ENCODE assay signal across 21 cellular contexts in genomic region chr20:49957487-49957938, GRCh38. TPM values are rescaled to one million over a fixed set of nuclear protein-coding genes. Genes with fewer than 3 reads are reported as not detected.
DNase-seq lines count a peak whose midpoint lies in the region; ATAC-seq and TF ChIP-seq lines count a peak whose summit lies in the region.
"Had no signal": no experiment of that assay in that cellular context is flagged by ENCODE, and none has a peak within 500 bp of the region (broad histone marks: within the 10 kb centered on the region; RNA-seq: fewer than 3 reads in every experiment).

No MANE protein-coding gene starts in this region.

- H2AFZ ChIP-seq in smooth muscle cell (ENCODE audit: low read depth): no peak overlapping the region

- H3K27ac ChIP-seq in mesendoderm (ENCODE audit: low read depth, low read length) (no peak overlapping the region), smooth muscle cell (ENCODE audit: low read depth) (no peak overlapping the region)
- H3K27ac ChIP-seq: A549, stomach had no signal

- no peaks in the 10 kb centered on the region for H3K9me3 Mint-ChIP-seq in activated CD8-positive, alpha-beta memory T cell treated with anti-CD3 and anti-CD28 coated beads, Interleukin-2, amount 10 ng/mL, durations not matched to agents 7 days and 5 days (ENCODE audit: low read depth)
- no peaks in the 10 kb centered on the region for H3K9me3 Mint-ChIP-seq in effector memory CD8-positive, alpha-beta T cell
- no peaks in the 10 kb centered on the region for H3K9me3 Mint-ChIP-seq in stimulated activated naive CD8-positive, alpha-beta T cell treated with anti-CD3 and anti-CD28 coated beads, Interleukin-15, amount 100 ng/mL, for 72 hours
- H3K9me3 Mint-ChIP-seq: activated naive CD4-positive, alpha-beta T cell treated with anti-CD3 and anti-CD28 coated beads, Interleukin-2, amount 50 U/mL, for 72 hours had no signal

- H3K36me3 ChIP-seq in mesendoderm (ENCODE audit: control insufficient read depth, insufficient read depth, low read length) (no peaks in the 10 kb centered on the region), smooth muscle cell (ENCODE audit: low read depth) (peaks cover 10% of the 10 kb centered on the region)

- no peaks in the 10 kb centered on the region for H3F3A ChIP-seq in smooth muscle cell (ENCODE audit: low read depth)

- peak overlapping the region; percentile 29 for H3K27ac Mint-ChIP-seq in activated CD8-positive, alpha-beta memory T cell treated with anti-CD3 and anti-CD28 coated beads, Interleukin-2, amount 10 ng/mL, durations not matched to agents 7 days and 5 days
- peak overlapping the region; percentile 9 to 68 for H3K27ac Mint-ChIP-seq in effector memory CD8-positive, alpha-beta T cell
- H3K27ac Mint-ChIP-seq in stimulated activated naive CD8-positive, alpha-beta T cell treated with anti-CD3 and anti-CD28 coated beads, Interleukin-15, amount 100 ng/mL, for 72 hours: peak overlapping the region; percentile 52 to 91
- H3K27ac Mint-ChIP-seq: nephron progenitor cell, progenitor cell of endocrine pancreas had no signal

- CTCF ChIA-PET in activated CD8-positive, alpha-beta memory T cell treated with anti-CD3 and anti-CD28 coated beads, Interleukin-2, amount 10 ng/mL, durations not matched to agents 7 days and 5 days (lab: Charles Lee): interaction anchor here (0.7 to 1.9 kb wide), 4 partner anchors 17 to 114 kb away, joined by 3 to 5 read pairs (median 4); no protein-coding TSS in a partner anchor

- ATAC-seq in activated CD8-positive, alpha-beta memory T cell treated with anti-CD3 and anti-CD28 coated beads, Interleukin-2, amount 10 ng/mL, durations not matched to agents 7 days and 5 days: no peak
- no peak for ATAC-seq in effector memory CD8-positive, alpha-beta T cell (replicated peaks)
- no peak for ATAC-seq in stimulated activated naive CD8-positive, alpha-beta T cell treated with anti-CD3 and anti-CD28 coated beads, Interleukin-15, amount 100 ng/mL, for 72 hours
- ATAC-seq in GM19452 (IDR thresholded peaks at IDR 0.05; ENCODE audit: unreplicated experiment): no peak
- ATAC-seq: A549; activated naive CD4-positive, alpha-beta T cell treated with anti-CD3 and anti-CD28 coated beads, Interleukin-2, amount 50 U/mL, for 72 hours; esophagus mucosa had no signal

- H3K4me1 ChIP-seq in mesendoderm (ENCODE audit: control insufficient read depth, low read depth, low read length) (no peaks in the 10 kb centered on the region), smooth muscle cell (ENCODE audit: low read depth) (no peaks in the 10 kb centered on the region)
- H3K4me1 ChIP-seq: A549, stomach had no signal

- no peak overlapping the region for H3K4ac ChIP-seq in mesendoderm (ENCODE audit: low read depth, low read length)

- H3K9ac ChIP-seq in mesendoderm (ENCODE audit: low read length) (no peak overlapping the region), smooth muscle cell (ENCODE audit: low read depth) (no peak overlapping the region)

- peaks cover 32% of the 10 kb centered on the region for H3K36me3 Mint-ChIP-seq in activated CD8-positive, alpha-beta memory T cell treated with anti-CD3 and anti-CD28 coated beads, Interleukin-2, amount 10 ng/mL, durations not matched to agents 7 days and 5 days
- peaks cover 50% of the 10 kb centered on the region for H3K36me3 Mint-ChIP-seq in effector memory CD8-positive, alpha-beta T cell (ENCODE audit: insufficient read depth)

- no peak for DNase-seq in activated CD8-positive, alpha-beta memory T cell treated with anti-CD3 and anti-CD28 coated beads, Interleukin-2, amount 10 ng/mL, durations not matched to agents 7 days and 5 days
- no peak for DNase-seq in activated CD8-positive, alpha-beta memory T cell treated with anti-CD3 and anti-CD28 coated beads, Interleukin-2, amount 50 U/mL, for 48 hours
- peak; percentile 50 for DNase-seq in SK-MEL-5 (ENCODE audit: low read depth, low spot score)
- no peak for DNase-seq in effector memory CD8-positive, alpha-beta T cell
- no peak for DNase-seq in stimulated activated naive CD8-positive, alpha-beta T cell treated with anti-CD3 and anti-CD28 coated beads, Interleukin-15, amount 100 ng/mL, for 72 hours
- DNase-seq in mesendoderm: no peak
- no peak for DNase-seq in smooth muscle cell (lab: John Stamatoyannopoulos, UW; ENCODE audit: unreplicated experiment)
- DNase-seq: activated T-cell treated with anti-CD3 and anti-CD28 coated beads for 4 hours, DMS79 treated with DMSO at 0.1 percent for 48 hours, mesenchymal stem cell, NCI-H1048, NCI-H2081 treated with DMSO at 0.1 percent for 48 hours, NCI-H510A treated with DMSO at 0.1 percent for 48 hours, nephron progenitor cell, SIG-M5, stomach had no signal

- H3K56ac ChIP-seq in mesendoderm (ENCODE audit: low read length): no peak overlapping the region

- in situ Hi-C loops in SK-MEL-5 (cut with HindIII; ENCODE audit: low pct_unique_long_range_greater_than_20kb, low sequenced_read_pairs): no loop called here

- H4K8ac ChIP-seq in mesendoderm (ENCODE audit: low read depth, low read length): no peak overlapping the region

- H3K4me2 ChIP-seq in mesendoderm (ENCODE audit: low read length): no peak overlapping the region
- H3K4me2 ChIP-seq in smooth muscle cell: no peak overlapping the region
- H3K4me2 ChIP-seq: A549 had no signal

- H2BK120ac ChIP-seq in mesendoderm (ENCODE audit: low read depth, low read length): no peak overlapping the region

- no peak overlapping the region for H3K18ac ChIP-seq in mesendoderm (ENCODE audit: low read length)

- H3K4me3 Mint-ChIP-seq in activated CD8-positive, alpha-beta memory T cell treated with anti-CD3 and anti-CD28 coated beads, Interleukin-2, amount 10 ng/mL, durations not matched to agents 7 days and 5 days: no peak overlapping the region
- H3K4me3 Mint-ChIP-seq in effector memory CD8-positive, alpha-beta T cell: no peak overlapping the region
- no peak overlapping the region for H3K4me3 Mint-ChIP-seq in stimulated activated naive CD8-positive, alpha-beta T cell treated with anti-CD3 and anti-CD28 coated beads, Interleukin-15, amount 100 ng/mL, for 72 hours
- H3K4me3 Mint-ChIP-seq: nephron progenitor cell had no signal

- no peak overlapping the region for H3K23ac ChIP-seq in mesendoderm (ENCODE audit: low read length)

- H2BK15ac ChIP-seq in mesendoderm (replicated peaks; ENCODE audit: low read depth): no peak overlapping the region

- H3K4me1 Mint-ChIP-seq in activated CD8-positive, alpha-beta memory T cell treated with anti-CD3 and anti-CD28 coated beads, Interleukin-2, amount 10 ng/mL, durations not matched to agents 7 days and 5 days: peaks cover 15% of the 10 kb centered on the region
- H3K4me1 Mint-ChIP-seq in effector memory CD8-positive, alpha-beta T cell (ENCODE audit: low read depth in 2 of 2): peaks cover 0 to 10% of the 10 kb centered on the region in 2 donors
- H3K4me1 Mint-ChIP-seq in stimulated activated naive CD8-positive, alpha-beta T cell treated with anti-CD3 and anti-CD28 coated beads, Interleukin-15, amount 100 ng/mL, for 72 hours: peaks cover 15% of the 10 kb centered on the region
- H3K4me1 Mint-ChIP-seq: nephron progenitor cell had no signal

- H3K27me3 Mint-ChIP-seq in activated CD8-positive, alpha-beta memory T cell treated with anti-CD3 and anti-CD28 coated beads, Interleukin-2, amount 10 ng/mL, durations not matched to agents 7 days and 5 days: no peaks in the 10 kb centered on the region
- no peaks in the 10 kb centered on the region for H3K27me3 Mint-ChIP-seq in effector memory CD8-positive, alpha-beta T cell
- H3K27me3 Mint-ChIP-seq in stimulated activated naive CD8-positive, alpha-beta T cell treated with anti-CD3 and anti-CD28 coated beads, Interleukin-15, amount 100 ng/mL, for 72 hours: no peaks in the 10 kb centered on the region
- H3K27me3 Mint-ChIP-seq: progenitor cell of endocrine pancreas had no signal

- H4K20me1 ChIP-seq in smooth muscle cell (ENCODE audit: low read depth): no peaks in the 10 kb centered on the region

- no peaks in the 10 kb centered on the region for H3K79me2 ChIP-seq in mesendoderm (ENCODE audit: control insufficient read depth, insufficient read depth, low read length)
- H3K79me2 ChIP-seq in smooth muscle cell (ENCODE audit: low read depth): no peaks in the 10 kb centered on the region

- no peaks in the 10 kb centered on the region for H3K9me3 ChIP-seq in smooth muscle cell (replicated peaks; ENCODE audit: low read depth)
- H3K9me3 ChIP-seq: A549, stomach had no signal

- no peaks in the 10 kb centered on the region for H3K79me1 ChIP-seq in mesendoderm (ENCODE audit: low read length)

- WGBS in mesendoderm (ENCODE audit: extremely low coverage, insufficient coverage, low lambda C conversion rate): no CpG with 5 or more reads among the region's 7 CpGs
- WGBS in smooth muscle cell (ENCODE audit: low lambda C conversion rate): 90% methylated on average over 7 of the region's 7 CpGs

- TF ChIP-seq CTCF in smooth muscle cell (IDR thresholded peaks at IDR 0.05; ENCODE audit: borderline replicate concordance, insufficient read depth, poor library complexity, severe bottlenecking): no peak

- no peak overlapping the region for H3K4me3 ChIP-seq in mesendoderm (ENCODE audit: low read length)
- H3K4me3 ChIP-seq in smooth muscle cell: no peak overlapping the region
- H3K4me3 ChIP-seq: A549, stomach had no signal

- no peak overlapping the region for H2AK5ac ChIP-seq in mesendoderm (ENCODE audit: low read length)

- no peak overlapping the region for H4K5ac ChIP-seq in mesendoderm (ENCODE audit: low read length)

- no peaks in the 10 kb centered on the region for H3K27me3 ChIP-seq in mesendoderm (ENCODE audit: insufficient read depth, low read length, poor library complexity)
- no peaks in the 10 kb centered on the region for H3K27me3 ChIP-seq in smooth muscle cell (ENCODE audit: low read depth)
- H3K27me3 ChIP-seq: stomach had no signal

- H2BK5ac ChIP-seq in mesendoderm (ENCODE audit: low read length): no peak overlapping the region

RNA-seq across cellular contexts. Expression of gene RNF114, which starts 21.3 kb away (rescaled TPM):
- total RNA-seq in activated CD8-positive, alpha-beta memory T cell treated with anti-CD3 and anti-CD28 coated beads, Interleukin-2, amount 10 ng/mL, durations not matched to agents 7 days and 5 days: 10 to 100 TPM; 65.2 to 74.4 TPM
- 85.0 and 90.6 TPM in 2 replicates for total RNA-seq in SK-MEL-5 (2014; rRNA removed; shearing (Covaris generic))
- 128 and 182 TPM in 2 replicates for polyA plus RNA-seq in SK-MEL-5 (2015; cell fraction: cytosol; rRNA removed)
- 123 and 126 TPM in 2 replicates for polyA plus RNA-seq in SK-MEL-5 (2015; cell fraction: nucleus; rRNA removed)
- 60.4 TPM for polyA plus RNA-seq in mesendoderm (2013, experiment 1 of 2)
- polyA plus RNA-seq in mesendoderm (2013, experiment 2 of 2): 60.4 TPM
- total RNA-seq in smooth muscle cell: 54.2 and 62.7 TPM in 2 replicates
- 80.5 and 87.2 TPM in 2 replicates for polyA plus RNA-seq in smooth muscle cell

RNA-seq across cellular contexts. Expression of gene SNAI1, which starts 25.3 kb away (rescaled TPM):
- under 1 TPM; 0.21 to 0.61 TPM for total RNA-seq in activated CD8-positive, alpha-beta memory T cell treated with anti-CD3 and anti-CD28 coated beads, Interleukin-2, amount 10 ng/mL, durations not matched to agents 7 days and 5 days
- total RNA-seq in SK-MEL-5 (2014; rRNA removed; shearing (Covaris generic)): 0.13 and 0.40 TPM in 2 replicates
- 0.48 and 1.8 TPM in 2 replicates for polyA plus RNA-seq in SK-MEL-5 (2015; cell fraction: cytosol; rRNA removed)
- 1.1 and 2.5 TPM in 2 replicates for polyA plus RNA-seq in SK-MEL-5 (2015; cell fraction: nucleus; rRNA removed)
- 23.6 TPM for polyA plus RNA-seq in mesendoderm (2013, experiment 1 of 2)
- polyA plus RNA-seq in mesendoderm (2013, experiment 2 of 2): 20.7 TPM
- total RNA-seq in smooth muscle cell: 3.7 and 5.6 TPM in 2 replicates
- polyA plus RNA-seq in smooth muscle cell: 16.1 and 20.7 TPM in 2 replicates

RNA-seq across cellular contexts. Expression of gene SPATA2, which starts 42.2 kb away (rescaled TPM):
- 10 to 100 TPM; 10.2 to 11.1 TPM for total RNA-seq in activated CD8-positive, alpha-beta memory T cell treated with anti-CD3 and anti-CD28 coated beads, Interleukin-2, amount 10 ng/mL, durations not matched to agents 7 days and 5 days
- total RNA-seq in SK-MEL-5 (2014; rRNA removed; shearing (Covaris generic)): 3.3 and 4.6 TPM in 2 replicates
- 13.0 and 14.3 TPM in 2 replicates for polyA plus RNA-seq in SK-MEL-5 (2015; cell fraction: cytosol; rRNA removed)
- polyA plus RNA-seq in SK-MEL-5 (2015; cell fraction: nucleus; rRNA removed): 7.2 and 7.3 TPM in 2 replicates
- polyA plus RNA-seq in mesendoderm (2013, experiment 1 of 2): 10.0 TPM
- 9.6 TPM for polyA plus RNA-seq in mesendoderm (2013, experiment 2 of 2)
- total RNA-seq in smooth muscle cell: 3.3 and 3.9 TPM in 2 replicates
- polyA plus RNA-seq in smooth muscle cell: 9.1 and 9.9 TPM in 2 replicates
